9 cellular contexts compared by ENCODE assay signal in the genomic region with DNA sequence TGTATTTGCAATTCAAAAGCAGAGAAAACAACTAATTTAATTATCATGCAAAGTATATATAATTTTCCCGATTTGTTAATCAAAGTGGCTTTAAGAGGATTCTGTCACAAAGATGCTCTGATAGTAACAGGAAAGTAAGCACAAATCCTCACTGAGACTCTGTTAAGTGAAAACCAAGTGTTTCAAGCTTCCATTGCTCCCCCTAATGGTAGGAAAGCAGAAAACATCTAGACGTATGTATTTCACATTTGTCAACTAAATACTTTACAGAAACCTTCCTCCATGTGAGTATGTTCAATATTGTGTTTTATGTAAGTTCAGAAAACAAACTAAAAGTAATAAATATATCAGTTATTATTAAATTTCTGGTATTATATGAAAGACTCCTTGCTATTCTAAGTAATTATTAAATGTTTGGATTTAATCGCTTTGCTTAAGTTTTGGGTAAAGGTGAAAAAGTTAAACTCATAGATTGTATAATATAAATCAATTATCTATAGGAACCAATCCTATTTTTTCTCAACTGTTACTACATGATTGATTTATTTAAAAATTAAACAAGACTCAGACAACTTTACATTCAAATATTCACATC. TPM values are rescaled to one million over a fixed set of nuclear protein-coding genes. Genes with fewer than 3 reads are reported as not detected.
DNase-seq lines count a peak whose midpoint lies in the region; ATAC-seq and TF ChIP-seq lines count a peak whose summit lies in the region.
"Had no signal": no experiment of that assay in that cellular context is flagged by ENCODE, and none has a peak within 500 bp of the region (broad histone marks: within the 10 kb centered on the region; RNA-seq: fewer than 3 reads in every experiment).

No MANE protein-coding gene starts in this region.

- intact Hi-C loops in left lung (cut with DNase I): loop anchor here in 1 of 2 donors (5.0 kb wide), 1 partner anchor 395 kb away; no protein-coding TSS in a partner anchor

- H3K4me1 Mint-ChIP-seq in CD4-positive, CD25-positive, alpha-beta regulatory T cell: no peaks in the 10 kb centered on the region
- no peaks in the 10 kb centered on the region for H3K4me1 Mint-ChIP-seq in activated T-helper 17 cell treated with anti-CD3 and anti-CD28 coated beads, Interleukin-2, amount 50 U/mL, for 72 hours

- peak in 2 of 3 donors; percentile 0 to 42 for DNase-seq in CD4-positive, CD25-positive, alpha-beta regulatory T cell
- DNase-seq in NCI-H2196 (lab: John Stamatoyannopoulos, UW; ENCODE audit: unreplicated experiment) (peak; percentile 64), astrocyte of the spinal cord (ENCODE audit: low read depth, low spot score) (peak; percentile 71), left lung (no peak)
- no peak for DNase-seq in stimulated activated CD4-positive, alpha-beta T cell treated with anti-CD3 and anti-CD28 coated beads, Interleukin-2, amount 100 ng/mL, for 48 hours

- no peak for ATAC-seq in CD4-positive, CD25-positive, alpha-beta regulatory T cell (ENCODE audit: low read depth in 2 of 2)
- peak; percentile 67 for ATAC-seq in GM18873 (IDR thresholded peaks at IDR 0.05; ENCODE audit: low FRiP score, unreplicated experiment)
- ATAC-seq in HG03103 (IDR thresholded peaks at IDR 0.05; ENCODE audit: low read depth, unreplicated experiment): peak; percentile 74
- peak; percentile 82 for ATAC-seq in left lung
- no peak for ATAC-seq in activated T-helper 17 cell treated with anti-CD3 and anti-CD28 coated beads, Interleukin-2, amount 50 U/mL, for 72 hours (replicated peaks)

- no peak overlapping the region for H3K4me3 ChIP-seq in CD4-positive, CD25-positive, alpha-beta regulatory T cell (ENCODE audit: low read depth, low read length)
- H3K4me3 ChIP-seq in astrocyte of the spinal cord (ENCODE audit: low read depth, low read length): no peak overlapping the region
- no peak overlapping the region for H3K4me3 ChIP-seq in left lung
- H3K4me3 ChIP-seq: SJSA1 had no signal

- no peak overlapping the region for H3K27ac Mint-ChIP-seq in CD4-positive, CD25-positive, alpha-beta regulatory T cell
- no peak overlapping the region for H3K27ac Mint-ChIP-seq in activated T-helper 17 cell treated with anti-CD3 and anti-CD28 coated beads, Interleukin-2, amount 50 U/mL, for 72 hours

- peak; percentile 77 for TF ChIP-seq CTCF in astrocyte of the spinal cord (IDR thresholded peaks at IDR 0.05; ENCODE audit: low read depth, low read length)
- peak; percentile 51 to 53 for TF ChIP-seq CTCF in left lung (IDR thresholded peaks at IDR 0.05)

- H3K36me3 ChIP-seq in CD4-positive, CD25-positive, alpha-beta regulatory T cell (ENCODE audit: control insufficient read depth, insufficient read depth, low read length): no peaks in the 10 kb centered on the region
- no peaks in the 10 kb centered on the region for H3K36me3 ChIP-seq in left lung
- H3K36me3 ChIP-seq: SJSA1 had no signal

- H3K9me3 ChIP-seq in CD4-positive, CD25-positive, alpha-beta regulatory T cell (ENCODE audit: control insufficient read depth in 2 of 2, low read length in 2 of 2): no peaks in the 10 kb centered on the region
- H3K9me3 ChIP-seq in left lung: no peaks in the 10 kb centered on the region
- H3K9me3 ChIP-seq: SJSA1 had no signal

- no peaks in the 10 kb centered on the region for H3K27me3 Mint-ChIP-seq in CD4-positive, CD25-positive, alpha-beta regulatory T cell
- no peaks in the 10 kb centered on the region for H3K27me3 Mint-ChIP-seq in activated T-helper 17 cell treated with anti-CD3 and anti-CD28 coated beads, Interleukin-2, amount 50 U/mL, for 72 hours

- H3K27me3 ChIP-seq in CD4-positive, CD25-positive, alpha-beta regulatory T cell (ENCODE audit: control insufficient read depth, insufficient read depth, low read length): no peaks in the 10 kb centered on the region
- H3K27me3 ChIP-seq in left lung: no peaks in the 10 kb centered on the region
- H3K27me3 ChIP-seq: SJSA1 had no signal

- no peak overlapping the region for H3K4me3 Mint-ChIP-seq in CD4-positive, CD25-positive, alpha-beta regulatory T cell
- no peak overlapping the region for H3K4me3 Mint-ChIP-seq in activated T-helper 17 cell treated with anti-CD3 and anti-CD28 coated beads, Interleukin-2, amount 50 U/mL, for 72 hours

- peaks cover 0 to 5% (median 0%) of the 10 kb centered on the region in 7 donors for H3K9me3 Mint-ChIP-seq in CD4-positive, CD25-positive, alpha-beta regulatory T cell
- no peaks in the 10 kb centered on the region for H3K9me3 Mint-ChIP-seq in activated T-helper 17 cell treated with anti-CD3 and anti-CD28 coated beads, Interleukin-2, amount 50 U/mL, for 72 hours

- no peaks in the 10 kb centered on the region for H3K4me1 ChIP-seq in CD4-positive, CD25-positive, alpha-beta regulatory T cell (ENCODE audit: control insufficient read depth, insufficient read depth, low read length, poor library complexity, severe bottlenecking)
- no peaks in the 10 kb centered on the region for H3K4me1 ChIP-seq in left lung
- H3K4me1 ChIP-seq: SJSA1 had no signal

- H3K27ac ChIP-seq in CD4-positive, CD25-positive, alpha-beta regulatory T cell (ENCODE audit: insufficient read depth, low read length, poor library complexity, severe bottlenecking): no peak overlapping the region
- no peak overlapping the region for H3K27ac ChIP-seq in left lung
- H3K27ac ChIP-seq: SJSA1 had no signal

- no peaks in the 10 kb centered on the region for H3K36me3 Mint-ChIP-seq in CD4-positive, CD25-positive, alpha-beta regulatory T cell
- H3K36me3 Mint-ChIP-seq in activated T-helper 17 cell treated with anti-CD3 and anti-CD28 coated beads, Interleukin-2, amount 50 U/mL, for 72 hours (ENCODE audit: low read depth): no peaks in the 10 kb centered on the region

- in situ Hi-C loops in astrocyte of the spinal cord (cut with HindIII; ENCODE audit: low sequenced_read_pairs): no loop called here

RNA-seq across cellular contexts. Expression of gene NTS, which starts 1.5 kb away (rescaled TPM):
- total RNA-seq in CD4-positive, CD25-positive, alpha-beta regulatory T cell: not detected
- not detected for polyA plus RNA-seq in CD4-positive, CD25-positive, alpha-beta regulatory T cell
- total RNA-seq in left lung: 1 to 10 TPM in 1 of 2 donors, under 1 TPM in 1; 0.47 to 5.4 TPM
- total RNA-seq in activated T-helper 17 cell treated with anti-CD3 and anti-CD28 coated beads, Interleukin-2, amount 50 U/mL, for 72 hours: not detected
- total RNA-seq: SJSA1 had no signal

RNA-seq across cellular contexts. Expression of gene RASSF9, which starts 36.4 kb away (rescaled TPM):
- total RNA-seq in CD4-positive, CD25-positive, alpha-beta regulatory T cell: not detected
- polyA plus RNA-seq in CD4-positive, CD25-positive, alpha-beta regulatory T cell: not detected
- 1 to 10 TPM; 8.2 to 8.3 TPM for total RNA-seq in left lung
- total RNA-seq in activated T-helper 17 cell treated with anti-CD3 and anti-CD28 coated beads, Interleukin-2, amount 50 U/mL, for 72 hours: not detected
- total RNA-seq: SJSA1 had no signal

Comparison
In these comparisons a context has a peak if more than half of its experiments do, and no peak if none do; other contexts are left out.
1. ATAC-seq: peak in GM18873 (single experiment), HG03103 (single experiment) and left lung (single experiment); none in CD4-positive, CD25-positive, alpha-beta regulatory T cell (0 of 2) and activated T-helper 17 cell treated with anti-CD3 and anti-CD28 coated beads, Interleukin-2, amount 50 U/mL, for 72 hours (single experiment).
2. DNase-seq: peak in CD4-positive, CD25-positive, alpha-beta regulatory T cell (2 of 3), NCI-H2196 (single experiment) and astrocyte of the spinal cord (single experiment); none in left lung (0 of 2) and stimulated activated CD4-positive, alpha-beta T cell treated with anti-CD3 and anti-CD28 coated beads, Interleukin-2, amount 100 ng/mL, for 48 hours (0 of 2).